14 cellular contexts compared by ENCODE assay signal in the genomic region with DNA sequence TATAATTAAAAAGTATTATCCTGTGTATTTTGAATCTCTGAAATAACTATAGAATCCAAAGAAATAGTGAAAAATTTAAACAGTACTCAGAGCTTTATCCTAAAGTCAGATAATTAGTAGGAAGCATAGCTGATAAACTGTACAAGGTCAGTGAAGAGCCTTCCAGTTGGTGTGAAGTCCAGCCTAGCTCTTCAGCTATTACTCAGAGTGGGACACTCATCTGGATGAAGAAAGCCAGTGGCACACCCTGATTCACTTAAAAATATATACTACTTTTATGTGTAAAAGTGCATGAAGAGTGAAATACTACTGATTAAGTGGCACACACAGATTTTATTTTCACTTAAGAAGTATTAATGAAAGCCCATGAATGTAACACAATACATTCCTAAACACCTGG. TPM values are rescaled to one million over a fixed set of nuclear protein-coding genes. Genes with fewer than 3 reads are reported as not detected.
DNase-seq lines count a peak whose midpoint lies in the region; ATAC-seq, FAIRE-seq and TF ChIP-seq lines count a peak whose summit lies in the region.
"Had no signal": no experiment of that assay in that cellular context is flagged by ENCODE, and none has a peak within 500 bp of the region (broad histone marks: within the 10 kb centered on the region; RNA-seq: fewer than 3 reads in every experiment).

No MANE protein-coding gene starts in this region.

- no peaks in the 10 kb centered on the region for H3K9me3 ChIP-seq in heart right ventricle
- H3K9me3 ChIP-seq in upper lobe of right lung = no peaks in the 10 kb centered on the region

- intact Hi-C loops in heart right ventricle (cut with DNase I) = loop anchor here in 4 of 10 donors (5.0 to 10.0 kb wide), 4 partner anchors 46 to 121 kb away; no protein-coding TSS in a partner anchor
- intact Hi-C loops in cardiac septum (cut with DNase I) = loop anchor here (5.0 kb wide), 1 partner anchor 96 kb away; no protein-coding TSS in a partner anchor
- intact Hi-C loops in natural killer cell (cut with micrococcal nuclease) = loop anchor here (5.0 kb wide), 2 partner anchors 59 to 491 kb away; no protein-coding TSS in a partner anchor
- intact Hi-C loops in upper lobe of right lung (cut with DNase I) = no loop called here

- H3K4me1 Mint-ChIP-seq in natural killer cell = peaks cover 84 to 85% of the 10 kb centered on the region in 2 donors

- no peak for DNase-seq in heart right ventricle
- no peak for DNase-seq in cardiac septum (ENCODE audit: low spot score)
- DNase-seq in choroid plexus epithelial cell (ENCODE audit: low read depth) = no peak
- no peak for DNase-seq in natural killer cell
- DNase-seq in upper lobe of right lung = no peak
- DNase-seq in NCI-H1694 treated with DMSO at 0.1 percent for 48 hours (lab: John Stamatoyannopoulos, UW) = no peak
- no peak for DNase-seq in urothelium cell line (ENCODE audit: low spot score)
- DNase-seq in ureter (ENCODE audit: low spot score) = no peak
- DNase-seq: activated T-cell treated with anti-CD3 and anti-CD28 coated beads, Interleukin-2, amount 50 U/mL, for 72 hours; mesendoderm; NCI-H526 treated with DMSO at 0.1 percent for 48 hours; stimulated activated CD4-positive, alpha-beta T cell treated with anti-CD3 and anti-CD28 coated beads, Interleukin-1b, Interleukin-23, amount 100 ng/mL, for 48 hours had no signal

- peaks cover 0 to 8% (median 0%) of the 10 kb centered on the region in 9 donors for H3K36me3 ChIP-seq in heart right ventricle
- no peaks in the 10 kb centered on the region for H3K36me3 ChIP-seq in upper lobe of right lung

- H3K4me3 Mint-ChIP-seq in natural killer cell = peak overlapping the region; percentile 100
- H3K4me3 Mint-ChIP-seq: T-helper 1 cell treated with Interleukin-12 subunit alpha and Interleukin-12 subunit beta and Interleukin-4 antibody, amounts not matched to agents 30 μg/mL and 1 μg/mL, for 36 hours had no signal

- no peak for ATAC-seq in heart right ventricle
- ATAC-seq in natural killer cell = no peak
- no peak for ATAC-seq in upper lobe of right lung
- ATAC-seq: activated T-cell treated with anti-CD3 and anti-CD28 coated beads, Interleukin-2, amount 50 U/mL, for 72 hours had no signal

- peaks cover 15 to 87% (median 72%) of the 10 kb centered on the region in 9 donors for H3K4me1 ChIP-seq in heart right ventricle
- peaks cover 67% of the 10 kb centered on the region for H3K4me1 ChIP-seq in upper lobe of right lung

- H3K27me3 ChIP-seq in heart right ventricle (no peaks in the 10 kb centered on the region), upper lobe of right lung (no peaks in the 10 kb centered on the region)

- FAIRE-seq in urothelium cell line (lab: Jason Lieb, UNC) = no peak

- H3K27ac Mint-ChIP-seq in natural killer cell = peak overlapping the region; percentile 99
- H3K27ac Mint-ChIP-seq: activated T-cell treated with anti-CD3 and anti-CD28 coated beads, Interleukin-2, amount 50 U/mL, for 72 hours had no signal

- no peaks in the 10 kb centered on the region for H3K27me3 Mint-ChIP-seq in natural killer cell (ENCODE audit: low read depth in 2 of 2)

- no peaks in the 10 kb centered on the region for H3K9me3 Mint-ChIP-seq in natural killer cell
- H3K9me3 Mint-ChIP-seq: activated T-cell treated with anti-CD3 and anti-CD28 coated beads, Interleukin-2, amount 50 U/mL, for 72 hours had no signal

- H3K36me3 Mint-ChIP-seq in natural killer cell = peaks cover 7% of the 10 kb centered on the region

- H3K4me3 ChIP-seq in heart right ventricle = peak overlapping the region; percentile 45 to 93 (median 84)
- H3K4me3 ChIP-seq in choroid plexus epithelial cell (ENCODE audit: low read depth, low read length) = peak overlapping the region; percentile 94
- H3K4me3 ChIP-seq in upper lobe of right lung = peak overlapping the region; percentile 86

- H3K27ac ChIP-seq in heart right ventricle = peak overlapping the region; percentile 86 to 100 (median 98)
- H3K27ac ChIP-seq in upper lobe of right lung = peak overlapping the region; percentile 100

- TF ChIP-seq CTCF in heart right ventricle (IDR thresholded peaks at IDR 0.05) (no peak), choroid plexus epithelial cell (conservative IDR thresholded peaks at IDR 0.05; ENCODE audit: low read depth, low read length) (no peak), natural killer cell (IDR thresholded peaks at IDR 0.05) (no peak), upper lobe of right lung (IDR thresholded peaks at IDR 0.05) (no peak)

RNA-seq across cellular contexts. Expression of gene IFNGR1, which starts 3.1 kb away (rescaled TPM):
- 100 to 1,000 TPM in 3 of 10 donors, 10 to 100 TPM in 7; 55.8 to 132 (median 78.7) TPM for total RNA-seq in heart right ventricle
- 100 to 1,000 TPM in 1 of 2 donors, 10 to 100 TPM in 1; 66.1 to 121 TPM for polyA plus RNA-seq in heart right ventricle
- 60.1 TPM for total RNA-seq in cardiac septum
- total RNA-seq in natural killer cell = 100 to 1,000 TPM in 2 of 3 donors, 10 to 100 TPM in 1; 77.5 to 128 (median 100) TPM
- total RNA-seq in upper lobe of right lung = 239 TPM
- total RNA-seq in ureter = 81.2 TPM

RNA-seq across cellular contexts. Expression of gene IL22RA2, which starts 42.7 kb away (rescaled TPM):
- total RNA-seq in heart right ventricle (under 1 TPM in 1 of 10 donors, not detected in 9; 0.12 TPM), cardiac septum (0.11 TPM), natural killer cell (not detected), upper lobe of right lung (not detected), ureter (not detected)
- not detected for polyA plus RNA-seq in heart right ventricle
- total RNA-seq: activated T-cell treated with anti-CD3 and anti-CD28 coated beads, Interleukin-2, amount 50 U/mL, for 72 hours had no signal
- polyA plus RNA-seq: AG04450 had no signal
